Comparison of ENCODE assay signal across 9 cellular contexts in the genomic region with DNA sequence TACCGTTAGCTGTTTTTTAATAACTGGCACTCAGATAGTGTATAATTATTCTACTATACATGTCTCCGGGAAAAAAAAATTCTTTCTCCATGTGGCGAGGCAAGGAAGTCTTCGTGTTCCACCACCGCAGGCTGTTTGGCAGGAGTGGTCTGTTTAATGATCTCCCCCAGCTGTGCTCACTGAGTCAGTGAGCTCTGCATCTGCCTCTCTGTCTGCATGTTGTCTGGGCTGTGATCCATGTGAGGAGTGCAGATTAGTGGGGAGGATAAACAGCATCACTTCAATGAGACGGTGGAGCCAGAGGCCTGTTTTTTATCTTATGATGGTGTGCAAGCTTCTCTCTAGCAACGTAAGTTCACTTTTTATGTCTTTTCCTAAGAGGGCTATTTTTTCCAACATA.
DNase-seq lines count a peak whose midpoint lies in the region; ATAC-seq and TF ChIP-seq lines count a peak whose summit lies in the region.
"Had no signal": no experiment of that assay in that cellular context is flagged by ENCODE, and none has a peak within 500 bp of the region (broad histone marks: within the 10 kb centered on the region; RNA-seq: fewer than 3 reads in every experiment).

No MANE protein-coding gene starts in this region.

- no peaks in the 10 kb centered on the region for H3K27me3 ChIP-seq in BE2C

- CTCF ChIA-PET in activated CD4-positive, alpha-beta memory T cell treated with anti-CD3 and anti-CD28 coated beads, Interleukin-2, amount 10 ng/mL, durations not matched to agents 7 days and 5 days (lab: Charles Lee), result no interaction called here

- no peaks in the 10 kb centered on the region for H3K36me3 ChIP-seq in BE2C

- intact Hi-C loops in CD14-positive monocyte (cut with micrococcal nuclease), result no loop called here

- no peaks in the 10 kb centered on the region for H3K9me3 ChIP-seq in BE2C

- DNase-seq in BE2C (peak; percentile 89), NCI-H82 (lab: John Stamatoyannopoulos, UW) (peak; percentile 93), fibroblast of villous mesenchyme (ENCODE audit: low read depth) (peak; percentile 98), non-pigmented ciliary epithelial cell (ENCODE audit: low read depth) (peak; percentile 91), CD14-positive monocyte (ENCODE audit: low spot score) (no peak)
- no peak for DNase-seq in activated CD4-positive, alpha-beta memory T cell treated with anti-CD3 and anti-CD28 coated beads, Interleukin-2, amount 10 ng/mL, durations not matched to agents 7 days and 5 days

- POLR2A ChIA-PET in activated CD4-positive, alpha-beta memory T cell treated with anti-CD3 and anti-CD28 coated beads, Interleukin-2, amount 10 ng/mL, durations not matched to agents 7 days and 5 days (lab: Charles Lee), result no interaction called here

- H3K27me3 Mint-ChIP-seq in activated CD4-positive, alpha-beta memory T cell treated with anti-CD3 and anti-CD28 coated beads, Interleukin-2, amount 10 ng/mL, durations not matched to agents 7 days and 5 days, result peaks cover 11% of the 10 kb centered on the region
- peaks cover 2 to 4% (median 2%) of the 10 kb centered on the region in 3 donors for H3K27me3 Mint-ChIP-seq in CD14-positive monocyte (ENCODE audit: low read depth in 3 of 3)

- H3K4me3 Mint-ChIP-seq in activated CD4-positive, alpha-beta memory T cell treated with anti-CD3 and anti-CD28 coated beads, Interleukin-2, amount 10 ng/mL, durations not matched to agents 7 days and 5 days, result no peak overlapping the region
- no peak overlapping the region for H3K4me3 Mint-ChIP-seq in CD14-positive monocyte
- H3K4me3 Mint-ChIP-seq: central memory CD8-positive, alpha-beta T cell had no signal

- TF ChIP-seq CTCF in BE2C (IDR thresholded peaks at IDR 0.05; ENCODE audit: low read depth, low read length) (no peak), fibroblast of villous mesenchyme (IDR thresholded peaks at IDR 0.05; ENCODE audit: insufficient read depth, low read depth, low read length) (no peak), CD14-positive monocyte (IDR thresholded peaks at IDR 0.05) (no peak)

- no peaks in the 10 kb centered on the region for H3K36me3 Mint-ChIP-seq in activated CD4-positive, alpha-beta memory T cell treated with anti-CD3 and anti-CD28 coated beads, Interleukin-2, amount 10 ng/mL, durations not matched to agents 7 days and 5 days (ENCODE audit: low read depth)
- H3K36me3 Mint-ChIP-seq in CD14-positive monocyte, result no peaks in the 10 kb centered on the region

- ATAC-seq in HG02981 (IDR thresholded peaks at IDR 0.05; ENCODE audit: unreplicated experiment) (no peak), HG03442 (IDR thresholded peaks at IDR 0.05; ENCODE audit: unreplicated experiment) (no peak)

- no peaks in the 10 kb centered on the region for H3K9me3 Mint-ChIP-seq in activated CD4-positive, alpha-beta memory T cell treated with anti-CD3 and anti-CD28 coated beads, Interleukin-2, amount 10 ng/mL, durations not matched to agents 7 days and 5 days
- peaks cover 0 to 4% (median 0%) of the 10 kb centered on the region in 7 donors for H3K9me3 Mint-ChIP-seq in CD14-positive monocyte
- H3K9me3 Mint-ChIP-seq: central memory CD8-positive, alpha-beta T cell had no signal

- H3K4me3 ChIP-seq in BE2C (ENCODE audit: low read depth, low read length), result peak overlapping the region; percentile 19; the same call in 1 of the 2 replicates
- peak overlapping the region; percentile 7 for H3K4me3 ChIP-seq in fibroblast of villous mesenchyme (ENCODE audit: low read depth, low read length)

- H3K4me1 ChIP-seq in BE2C, result peaks cover 26% of the 10 kb centered on the region

- H3K27ac Mint-ChIP-seq in activated CD4-positive, alpha-beta memory T cell treated with anti-CD3 and anti-CD28 coated beads, Interleukin-2, amount 10 ng/mL, durations not matched to agents 7 days and 5 days, result no peak overlapping the region
- peak overlapping the region in 1 of 7 donors; percentile 15 for H3K27ac Mint-ChIP-seq in CD14-positive monocyte

- H3K4me1 Mint-ChIP-seq in activated CD4-positive, alpha-beta memory T cell treated with anti-CD3 and anti-CD28 coated beads, Interleukin-2, amount 10 ng/mL, durations not matched to agents 7 days and 5 days, result no peaks in the 10 kb centered on the region
- H3K4me1 Mint-ChIP-seq in CD14-positive monocyte, result no peaks in the 10 kb centered on the region
- H3K4me1 Mint-ChIP-seq: central memory CD8-positive, alpha-beta T cell had no signal

Comparison
In these comparisons a context has a peak if more than half of its experiments do, and no peak if none do; other contexts are left out.
1. DNase-seq: peak in BE2C (single experiment), NCI-H82 (single experiment), fibroblast of villous mesenchyme (single experiment) and non-pigmented ciliary epithelial cell (single experiment); none in activated CD4-positive, alpha-beta memory T cell treated with anti-CD3 and anti-CD28 coated beads, Interleukin-2, amount 10 ng/mL, durations not matched to agents 7 days and 5 days (single experiment) and CD14-positive monocyte (single experiment).